ENCODE assay signal across 20 cellular contexts in genomic region chr6:166228839-166229528, GRCh38.
DNase-seq lines count a peak whose midpoint lies in the region; ATAC-seq and TF ChIP-seq lines count a peak whose summit lies in the region.
"Had no signal": no experiment of that assay in that cellular context is flagged by ENCODE, and none has a peak within 500 bp of the region (broad histone marks: within the 10 kb centered on the region; RNA-seq: fewer than 3 reads in every experiment).

No MANE protein-coding gene starts in this region.

- ATAC-seq in GM21576 (IDR thresholded peaks at IDR 0.05; ENCODE audit: unreplicated experiment), result peak; percentile 64
- ATAC-seq in naive thymus-derived CD8-positive, alpha-beta T cell, result peak in 1 of 2 donors; percentile 49
- no peak for ATAC-seq in HG02759 (IDR thresholded peaks at IDR 0.05; ENCODE audit: unreplicated experiment)
- ATAC-seq: activated T-cell treated with anti-CD3 and anti-CD28 coated beads, Interleukin-2, amount 50 U/mL, for 72 hours; heart right ventricle; natural killer cell treated with Interleukin-12 subunit alpha and Interleukin-12 subunit beta and Interleukin-15 and Interleukin-18, amount 100 ng/mL, for 72 hours; SK-N-SH treated with all-trans-retinoic acid at 6 μM for 48 hours; stimulated activated memory B cell treated with anti-CD40 and anti-IgM and Interleukin-4, amounts not matched to agents 10 μg/mL and 1 μg/mL and 100 μg/mL, for 72 hours had no signal

- H3K27me3 ChIP-seq in OCI-LY1 (ENCODE audit: insufficient read depth, low read length), result no peaks in the 10 kb centered on the region
- H3K27me3 ChIP-seq: BE2C, Peyer's patch, thyroid gland had no signal

- peaks cover 0 to 26% (median 12%) of the 10 kb centered on the region in 5 donors for H3K27me3 Mint-ChIP-seq in naive thymus-derived CD8-positive, alpha-beta T cell

- no peaks in the 10 kb centered on the region for H3K36me3 ChIP-seq in OCI-LY1 (ENCODE audit: insufficient read depth, low read length)
- H3K36me3 ChIP-seq: BE2C, heart right ventricle, Peyer's patch, thyroid gland had no signal

- H3K36me3 Mint-ChIP-seq in naive thymus-derived CD8-positive, alpha-beta T cell, result no peaks in the 10 kb centered on the region
- H3K36me3 Mint-ChIP-seq: natural killer cell treated with Interleukin-12 subunit alpha and Interleukin-12 subunit beta and Interleukin-15 and Interleukin-18, amount 100 ng/mL, for 72 hours; stimulated activated memory B cell treated with anti-CD40 and anti-IgM and Interleukin-4, amounts not matched to agents 10 μg/mL and 1 μg/mL and 100 μg/mL, for 72 hours had no signal

- peaks cover 5 to 32% (median 18%) of the 10 kb centered on the region in 4 donors for H3K4me1 Mint-ChIP-seq in naive thymus-derived CD8-positive, alpha-beta T cell

- H3K9ac ChIP-seq in OCI-LY1 (ENCODE audit: low read length), result no peak overlapping the region

- H3K9me2 ChIP-seq in OCI-LY1 (ENCODE audit: low read depth, low read length), result no peaks in the 10 kb centered on the region

- no peak for TF ChIP-seq CTCF in GM10248 (IDR thresholded peaks at IDR 0.05; ENCODE audit: control extremely low read depth, extremely low read depth, low read depth, missing control alignments)
- no peak for TF ChIP-seq CTCF in OCI-LY1 (IDR thresholded peaks at IDR 0.05; ENCODE audit: low read length)

- POLR2A ChIA-PET in GM10248 (lab: Yijun Ruan, JAX), result no interaction called here
- POLR2A ChIA-PET in naive thymus-derived CD8-positive, alpha-beta T cell (lab: Charles Lee), result no interaction called here

- H2AFZ ChIP-seq in OCI-LY1 (ENCODE audit: low read length), result no peak overlapping the region

- no peaks in the 10 kb centered on the region for H3F3A ChIP-seq in OCI-LY1 (ENCODE audit: insufficient read depth, low read length)

- DNase-seq in GM10248 (ENCODE audit: extremely low spot score), result peak; percentile 22
- DNase-seq in naive thymus-derived CD8-positive, alpha-beta T cell, result no peak
- no peak for DNase-seq in cortex of kidney (lab: John Stamatoyannopoulos, UW)
- DNase-seq in A172 (ENCODE audit: low spot score), result no peak
- DNase-seq: activated CD4-positive, alpha-beta T cell treated with anti-CD3 and anti-CD28 coated beads, Interleukin-2, amount 50 U/mL, for 4 hours; activated T-cell treated with anti-CD3 and anti-CD28 coated beads, Interleukin-2, amount 50 U/mL, for 72 hours; BE2C; DMS153; effector memory CD4-positive, alpha-beta T cell; heart right ventricle; Kasumi-1; NCI-H748 treated with DMSO at 0.1 percent for 48 hours; Peyer's patch; thyroid gland had no signal

- 0 out of 2 replicates have a peak overlapping the region, but pooled peaks have one; percentile 6 for H3K4me2 ChIP-seq in OCI-LY1 (ENCODE audit: low read length)

- peak overlapping the region in 4 of 10 donors; percentile 8 to 70 (median 56) for H3K27ac Mint-ChIP-seq in naive thymus-derived CD8-positive, alpha-beta T cell
- H3K27ac Mint-ChIP-seq: natural killer cell treated with Interleukin-12 subunit alpha and Interleukin-12 subunit beta and Interleukin-15 and Interleukin-18, amount 100 ng/mL, for 72 hours; stimulated activated memory B cell treated with anti-CD40 and anti-IgM and Interleukin-4, amounts not matched to agents 10 μg/mL and 1 μg/mL and 100 μg/mL, for 72 hours had no signal

- peak overlapping the region; percentile 13 to 77 (median 64) for H3K4me3 Mint-ChIP-seq in naive thymus-derived CD8-positive, alpha-beta T cell
- H3K4me3 Mint-ChIP-seq: activated T-cell treated with anti-CD3 and anti-CD28 coated beads, Interleukin-2, amount 50 U/mL, for 72 hours; natural killer cell treated with Interleukin-12 subunit alpha and Interleukin-12 subunit beta and Interleukin-15 and Interleukin-18, amount 100 ng/mL, for 72 hours; stimulated activated memory B cell treated with anti-CD40 and anti-IgM and Interleukin-4, amounts not matched to agents 10 μg/mL and 1 μg/mL and 100 μg/mL, for 72 hours had no signal

- no peaks in the 10 kb centered on the region for H3K79me2 ChIP-seq in OCI-LY1 (ENCODE audit: insufficient read depth, low read length)

- CTCF ChIA-PET in GM10248 (lab: Yijun Ruan, JAX), result no interaction called here

- H3K9me3 Mint-ChIP-seq in naive thymus-derived CD8-positive, alpha-beta T cell, result no peaks in the 10 kb centered on the region
- H3K9me3 Mint-ChIP-seq: activated T-cell treated with anti-CD3 and anti-CD28 coated beads, Interleukin-2, amount 50 U/mL, for 72 hours; natural killer cell treated with Interleukin-12 subunit alpha and Interleukin-12 subunit beta and Interleukin-15 and Interleukin-18, amount 100 ng/mL, for 72 hours; stimulated activated memory B cell treated with anti-CD40 and anti-IgM and Interleukin-4, amounts not matched to agents 10 μg/mL and 1 μg/mL and 100 μg/mL, for 72 hours had no signal

- no peaks in the 10 kb centered on the region for H3K9me3 ChIP-seq in OCI-LY1 (ENCODE audit: low read length)
- H3K9me3 ChIP-seq: BE2C, heart right ventricle, Peyer's patch, thyroid gland had no signal

- no peaks in the 10 kb centered on the region for H4K20me1 ChIP-seq in OCI-LY1 (ENCODE audit: insufficient read depth, low read length)

- H3K4me1 ChIP-seq in OCI-LY1 (ENCODE audit: insufficient read depth, low read length, severe bottlenecking), result peaks cover 9% of the 10 kb centered on the region
- H3K4me1 ChIP-seq: BE2C, heart right ventricle, Peyer's patch, thyroid gland had no signal

- H3K4me3 ChIP-seq in OCI-LY1 (ENCODE audit: low read depth, low read length, poor library complexity, severe bottlenecking), result no peak overlapping the region
- H3K4me3 ChIP-seq: heart right ventricle, Peyer's patch, thyroid gland had no signal

- no peak overlapping the region for H3K27ac ChIP-seq in OCI-LY1 (ENCODE audit: low read depth, low read length, poor library complexity, severe bottlenecking)
- H3K27ac ChIP-seq: heart right ventricle, Peyer's patch, thyroid gland had no signal
